27 cellular contexts compared by ENCODE assay signal in the genomic region with DNA sequence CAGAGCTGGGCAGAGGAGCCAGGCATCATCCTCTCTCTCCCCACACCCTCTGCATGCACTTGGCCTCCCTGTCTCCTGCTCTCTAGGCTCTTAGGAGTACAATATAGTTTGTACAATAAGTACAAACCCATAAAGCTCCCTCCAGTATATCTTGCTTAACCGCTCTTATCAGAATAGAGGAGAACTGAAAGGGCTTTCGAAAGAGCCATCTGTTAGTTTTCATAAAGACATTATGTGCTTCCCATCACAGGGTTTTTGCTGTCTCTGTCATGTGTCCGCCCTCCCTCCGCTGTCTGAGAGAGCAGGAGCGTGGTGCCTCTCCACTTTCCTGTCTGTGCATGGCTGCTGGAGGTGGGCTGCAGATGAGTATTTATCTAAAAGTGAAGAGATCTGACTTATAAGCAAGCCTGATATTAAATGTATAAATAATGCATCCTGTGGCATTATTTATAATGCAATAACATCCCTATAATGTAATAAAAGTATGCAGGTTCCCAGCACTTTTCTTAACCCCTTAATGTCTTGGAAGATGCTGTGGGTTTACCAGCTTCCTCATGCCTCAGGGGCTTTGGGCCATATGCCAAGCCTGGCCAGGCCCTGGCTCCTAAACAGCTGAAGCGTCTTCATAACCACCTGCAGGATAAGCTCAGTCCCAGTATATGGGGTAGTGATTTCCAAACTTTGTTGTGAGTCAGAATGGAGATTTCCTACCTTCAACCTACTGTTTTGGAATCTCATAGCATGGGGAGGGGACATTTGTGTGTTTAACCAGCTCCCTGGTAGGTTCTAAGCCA.
A peak's percentile ranks its signal among the peaks of the same experiment; 100 is the strongest.
DNase-seq lines count a peak whose midpoint lies in the region; ATAC-seq and TF ChIP-seq lines count a peak whose summit lies in the region.
"Had no signal": no experiment of that assay in that cellular context is flagged by ENCODE, and none has a peak within 500 bp of the region (broad histone marks: within the 10 kb centered on the region; RNA-seq: fewer than 3 reads in every experiment).

No MANE protein-coding gene starts in this region.

- no peak for TF ChIP-seq POLR2A in uterus (IDR thresholded peaks at IDR 0.05)

- peak; percentile 37 for ATAC-seq in Right ventricle myocardium inferior
- no peak for ATAC-seq in left cardiac atrium
- ATAC-seq: activated T-cell treated with anti-CD3 and anti-CD28 coated beads, Interleukin-2, amount 50 U/mL, for 4 hours; effector memory CD8-positive, alpha-beta T cell; GM12878 had no signal

- H3K36me3 ChIP-seq in right atrium auricular region (no peaks in the 10 kb centered on the region), uterus (no peaks in the 10 kb centered on the region)
- H3K36me3 ChIP-seq: BLaER1, breast epithelium, colonic mucosa had no signal

- H3K9me3 ChIP-seq in right atrium auricular region (no peaks in the 10 kb centered on the region), uterus (no peaks in the 10 kb centered on the region)
- H3K9me3 ChIP-seq: BLaER1, breast epithelium, colonic mucosa had no signal

- H3K4me3 ChIP-seq in right atrium auricular region: no peak overlapping the region
- no peak overlapping the region for H3K4me3 ChIP-seq in uterus
- H3K4me3 ChIP-seq: BLaER1, breast epithelium, colonic mucosa, GM12878, SK-N-MC had no signal

- H3K4me1 ChIP-seq in right atrium auricular region (peaks cover 0 to 14% of the 10 kb centered on the region in 2 donors), uterus (no peaks in the 10 kb centered on the region)
- H3K4me1 ChIP-seq: BLaER1, breast epithelium, colonic mucosa had no signal

- H3K27me3 ChIP-seq in right atrium auricular region (no peaks in the 10 kb centered on the region), uterus (no peaks in the 10 kb centered on the region)
- H3K27me3 ChIP-seq: BLaER1, breast epithelium, colonic mucosa had no signal

- DNase-seq in Right ventricle myocardium inferior (ENCODE audit: missing footprints) (no peak), left cardiac atrium (no peak), NCI-H524 (lab: John Stamatoyannopoulos, UW) (peak; percentile 74 to 91), right atrium auricular region (ENCODE audit: low spot score) (peak; percentile 32), uterus (peak; percentile 22 to 37), COLO829 (ENCODE audit: low spot score) (no peak), NCI-H1048 (lab: John Stamatoyannopoulos, UW) (no peak), dermis blood vessel endothelial cell (no peak)
- DNase-seq: activated CD4-positive, alpha-beta T cell treated with anti-CD3 and anti-CD28 coated beads for 48 hours; activated naive CD4-positive, alpha-beta T cell treated with anti-CD3 and anti-CD28 coated beads for 36 hours; activated T-cell treated with anti-CD3 and anti-CD28 coated beads, Interleukin-2, amount 50 U/mL, for 4 hours; colonic mucosa; COR-L47; effector memory CD8-positive, alpha-beta T cell; foreskin melanocyte; hippocampal formation; KBM-7; NCI-H1105 treated with DMSO at 0.1 percent for 48 hours; NCI-H2081; NCI-H446; small intestine; stimulated activated CD4-positive, alpha-beta T cell treated with anti-CD3 and anti-CD28 coated beads, Interleukin-2, amount 100 ng/mL, for 24 hours; T-helper 2 cell had no signal

- no peak for TF ChIP-seq CTCF in right atrium auricular region (IDR thresholded peaks at IDR 0.05)
- TF ChIP-seq CTCF in uterus (IDR thresholded peaks at IDR 0.05): no peak

- intact Hi-C loops in Right ventricle myocardium inferior (cut with DNase I) (loop anchor here (10.0 kb wide), 1 partner anchor 144 kb away; no protein-coding TSS in a partner anchor), left cardiac atrium (cut with DNase I) (no loop called here), uterus (cut with DNase I; ENCODE audit: low total_unique reads) (no loop called here)

- H3K27ac ChIP-seq in right atrium auricular region: no peak overlapping the region
- H3K27ac ChIP-seq in uterus: no peak overlapping the region
- H3K27ac ChIP-seq: BLaER1, breast epithelium, colonic mucosa, SK-N-MC had no signal

Comparison
In these comparisons a context has a peak if more than half of its experiments do, and no peak if none do; other contexts are left out.
1. DNase-seq: peak in NCI-H524 (2 of 2), right atrium auricular region (single experiment) and uterus (2 of 2); none in Right ventricle myocardium inferior (single experiment), left cardiac atrium (single experiment), COLO829 (single experiment), NCI-H1048 (single experiment) and dermis blood vessel endothelial cell (single experiment).